24 cellular contexts compared by ENCODE assay signal in the genomic region with DNA sequence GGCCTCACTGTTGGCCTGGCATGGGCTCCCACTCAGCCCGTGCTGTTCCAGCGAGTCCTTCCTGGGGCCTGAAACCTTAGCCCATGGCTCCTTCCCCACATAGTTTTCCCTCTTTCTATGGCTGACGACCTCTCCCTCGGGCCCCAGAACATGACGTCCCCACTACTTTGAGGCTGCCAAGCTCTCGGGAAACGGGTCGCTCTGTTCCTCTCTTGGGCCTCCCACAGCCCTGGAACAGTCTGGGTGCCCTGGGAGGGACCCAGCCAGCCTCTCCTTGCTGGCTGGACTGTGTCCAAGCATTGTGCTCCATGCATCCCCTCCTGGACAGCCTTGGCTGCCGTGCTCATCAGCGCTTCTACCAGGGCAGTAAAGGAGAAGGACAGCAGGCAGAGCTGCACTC.
DNase-seq lines count a peak whose midpoint lies in the region; ATAC-seq and TF ChIP-seq lines count a peak whose summit lies in the region.
"Had no signal": no experiment of that assay in that cellular context is flagged by ENCODE, and none has a peak within 500 bp of the region (broad histone marks: within the 10 kb centered on the region; RNA-seq: fewer than 3 reads in every experiment).

No MANE protein-coding gene starts in this region.

- peaks cover 11% of the 10 kb centered on the region for H3K4me1 ChIP-seq in body of pancreas
- H3K4me1 ChIP-seq: neural progenitor cell had no signal

- no peak overlapping the region for H3K4me3 ChIP-seq in body of pancreas
- H3K4me3 ChIP-seq: neural progenitor cell, SK-N-MC had no signal

- 41 to 90% methylated on average over 10 of the region's 10 CpGs for WGBS in body of pancreas, 2 donors

- intact Hi-C loops in CD14-positive monocyte (cut with micrococcal nuclease) (loop anchor here (5.0 to 10.0 kb wide), 2 partner anchors 762 to 765 kb away; no protein-coding TSS in a partner anchor), body of pancreas (cut with DNase I) (no loop called here), left ventricle myocardium superior (cut with micrococcal nuclease) (loop anchor here (5.0 to 10.0 kb wide), 2 partner anchors 512 to 765 kb away; no protein-coding TSS in a partner anchor)
- intact Hi-C loops in activated naive CD4-positive, alpha-beta T cell treated with anti-CD3 and anti-CD28 coated beads for 36 hours (cut with micrococcal nuclease) = no loop called here

- no peak overlapping the region for H3K27ac ChIP-seq in body of pancreas
- H3K27ac ChIP-seq: neural progenitor cell, SK-N-MC had no signal

- TF ChIP-seq POLR2A in body of pancreas (IDR thresholded peaks at IDR 0.05) = no peak

- H3K36me3 Mint-ChIP-seq in CD14-positive monocyte = no peaks in the 10 kb centered on the region
- H3K36me3 Mint-ChIP-seq in stimulated activated naive B cell treated with anti-CD40 and anti-IgM and Interleukin-4, amounts not matched to agents 10 μg/mL and 1 μg/mL and 100 μg/mL, for 72 hours = peaks cover 0 to 4% of the 10 kb centered on the region in 2 donors
- no peaks in the 10 kb centered on the region for H3K36me3 Mint-ChIP-seq in activated naive CD4-positive, alpha-beta T cell treated with anti-CD3 and anti-CD28 coated beads for 36 hours (ENCODE audit: low read depth)
- H3K36me3 Mint-ChIP-seq: activated CD4-positive, alpha-beta memory T cell treated with anti-CD3 and anti-CD28 coated beads for 36 hours; activated naive CD8-positive, alpha-beta T cell treated with anti-CD3 and anti-CD28 coated beads for 36 hours; memory B cell; neural progenitor cell; type B pancreatic cell had no signal

- H3K4me1 Mint-ChIP-seq in CD14-positive monocyte = peaks cover 13% of the 10 kb centered on the region
- H3K4me1 Mint-ChIP-seq in stimulated activated naive B cell treated with anti-CD40 and anti-IgM and Interleukin-4, amounts not matched to agents 10 μg/mL and 1 μg/mL and 100 μg/mL, for 72 hours = peaks cover 36 to 40% of the 10 kb centered on the region in 2 donors
- H3K4me1 Mint-ChIP-seq in activated naive CD4-positive, alpha-beta T cell treated with anti-CD3 and anti-CD28 coated beads for 36 hours (ENCODE audit: low read depth) = no peaks in the 10 kb centered on the region
- H3K4me1 Mint-ChIP-seq: activated naive CD8-positive, alpha-beta T cell treated with anti-CD3 and anti-CD28 coated beads for 36 hours had no signal

- CTCF ChIA-PET in activated naive CD4-positive, alpha-beta T cell treated with anti-CD3 and anti-CD28 coated beads for 36 hours (lab: Charles Lee) = no interaction called here

- H3K27me3 Mint-ChIP-seq in CD14-positive monocyte (ENCODE audit: low read depth in 3 of 3) = peaks cover 0 to 4% (median 2%) of the 10 kb centered on the region in 3 donors
- H3K27me3 Mint-ChIP-seq in stimulated activated naive B cell treated with anti-CD40 and anti-IgM and Interleukin-4, amounts not matched to agents 10 μg/mL and 1 μg/mL and 100 μg/mL, for 72 hours = peaks cover 7 to 15% of the 10 kb centered on the region in 2 donors
- H3K27me3 Mint-ChIP-seq in activated naive CD4-positive, alpha-beta T cell treated with anti-CD3 and anti-CD28 coated beads for 36 hours (ENCODE audit: low read depth) = peaks cover 10% of the 10 kb centered on the region
- H3K27me3 Mint-ChIP-seq: type B pancreatic cell had no signal

- no peak overlapping the region for H3K4me3 Mint-ChIP-seq in CD14-positive monocyte
- H3K4me3 Mint-ChIP-seq in stimulated activated naive B cell treated with anti-CD40 and anti-IgM and Interleukin-4, amounts not matched to agents 10 μg/mL and 1 μg/mL and 100 μg/mL, for 72 hours = no peak overlapping the region
- H3K4me3 Mint-ChIP-seq in activated naive CD4-positive, alpha-beta T cell treated with anti-CD3 and anti-CD28 coated beads for 36 hours = no peak overlapping the region
- H3K4me3 Mint-ChIP-seq: activated CD4-positive, alpha-beta memory T cell treated with anti-CD3 and anti-CD28 coated beads for 36 hours; activated naive CD8-positive, alpha-beta T cell treated with anti-CD3 and anti-CD28 coated beads for 36 hours; memory B cell; neural progenitor cell; stimulated activated naive CD8-positive, alpha-beta T cell treated with anti-CD3 and anti-CD28 coated beads, Interleukin-15, Interleukin-2, amounts not matched to agents 100 ng/mL and 50 ng/mL, for 24 hours; type B pancreatic cell had no signal

- H3K9me3 ChIP-seq in body of pancreas = no peaks in the 10 kb centered on the region

- TF ChIP-seq CTCF in CD14-positive monocyte (IDR thresholded peaks at IDR 0.05) = no peak
- TF ChIP-seq CTCF in body of pancreas (IDR thresholded peaks at IDR 0.05) = no peak

- H3K36me3 ChIP-seq in body of pancreas (replicated peaks in 1 of 2; ENCODE audit: insufficient read depth in 1 of 2, low read depth in 2 of 2) = no peaks in the 10 kb centered on the region
- H3K36me3 ChIP-seq: neural progenitor cell had no signal

- DNase-seq in CD14-positive monocyte (ENCODE audit: low spot score) = peak; percentile 32
- peak in 3 of 4 donors; percentile 13 to 21 (median 16) for DNase-seq in body of pancreas
- DNase-seq in left ventricle myocardium superior = peak; percentile 76
- no peak for DNase-seq in stimulated activated naive B cell treated with anti-CD40 and anti-IgM and Interleukin-4, amounts not matched to agents 10 μg/mL and 1 μg/mL and 100 μg/mL, for 72 hours
- no peak for DNase-seq in activated naive CD4-positive, alpha-beta T cell treated with anti-CD3 and anti-CD28 coated beads for 36 hours
- DNase-seq: activated CD4-positive, alpha-beta memory T cell treated with anti-CD3 and anti-CD28 coated beads for 36 hours; activated naive CD8-positive, alpha-beta T cell treated with anti-CD3 and anti-CD28 coated beads for 36 hours; COR-L47; effector CD4-positive, alpha-beta T cell; GDM1; HCEC 1CT; NCI-H1105; NCI-H1930; NCI-H526 had no signal

- no peaks in the 10 kb centered on the region for H3K27me3 ChIP-seq in body of pancreas
- H3K27me3 ChIP-seq: neural progenitor cell had no signal

- no peak for ATAC-seq in body of pancreas
- ATAC-seq in left ventricle myocardium superior = peak; percentile 88
- no peak for ATAC-seq in stimulated activated naive B cell treated with anti-CD40 and anti-IgM and Interleukin-4, amounts not matched to agents 10 μg/mL and 1 μg/mL and 100 μg/mL, for 72 hours (replicated peaks)
- ATAC-seq in HG03025 (IDR thresholded peaks at IDR 0.05; ENCODE audit: low FRiP score, unreplicated experiment) = no peak
- no peak for ATAC-seq in GM21723 (IDR thresholded peaks at IDR 0.05; ENCODE audit: unreplicated experiment)
- ATAC-seq in GM18907 (IDR thresholded peaks at IDR 0.05; ENCODE audit: unreplicated experiment) = no peak
- ATAC-seq: activated CD4-positive, CD25-positive, alpha-beta regulatory T cell treated with anti-CD3 and anti-CD28 coated beads, Interleukin-2, amount 50 U/mL, for 24 hours had no signal

- H3K27ac Mint-ChIP-seq in CD14-positive monocyte = no peak overlapping the region
- peak overlapping the region; percentile 38 for H3K27ac Mint-ChIP-seq in stimulated activated naive B cell treated with anti-CD40 and anti-IgM and Interleukin-4, amounts not matched to agents 10 μg/mL and 1 μg/mL and 100 μg/mL, for 72 hours
- no peak overlapping the region for H3K27ac Mint-ChIP-seq in activated naive CD4-positive, alpha-beta T cell treated with anti-CD3 and anti-CD28 coated beads for 36 hours
- H3K27ac Mint-ChIP-seq: activated CD4-positive, alpha-beta memory T cell treated with anti-CD3 and anti-CD28 coated beads for 36 hours; activated naive CD8-positive, alpha-beta T cell treated with anti-CD3 and anti-CD28 coated beads for 36 hours; activated T-helper 2 cell treated with anti-CD3 and anti-CD28 coated beads, Interferon-gamma antibody, Interleukin-2, Interleukin-4, amounts not matched to agents 10 μg/mL and 5 μg/mL and 100 μg/mL, durations not matched to agents 14 hours and 24 hours and 36 hours; memory B cell; neural progenitor cell; stimulated activated naive CD8-positive, alpha-beta T cell treated with anti-CD3 and anti-CD28 coated beads, Interleukin-15, Interleukin-2, amounts not matched to agents 100 ng/mL and 50 ng/mL, for 24 hours; type B pancreatic cell had no signal

- H3K9me3 Mint-ChIP-seq in CD14-positive monocyte = peaks cover 0 to 2% (median 0%) of the 10 kb centered on the region in 7 donors
- no peaks in the 10 kb centered on the region for H3K9me3 Mint-ChIP-seq in stimulated activated naive B cell treated with anti-CD40 and anti-IgM and Interleukin-4, amounts not matched to agents 10 μg/mL and 1 μg/mL and 100 μg/mL, for 72 hours
- H3K9me3 Mint-ChIP-seq in activated naive CD4-positive, alpha-beta T cell treated with anti-CD3 and anti-CD28 coated beads for 36 hours = no peaks in the 10 kb centered on the region
- H3K9me3 Mint-ChIP-seq: activated CD4-positive, alpha-beta memory T cell treated with anti-CD3 and anti-CD28 coated beads for 36 hours; activated naive CD8-positive, alpha-beta T cell treated with anti-CD3 and anti-CD28 coated beads for 36 hours; activated T-helper 2 cell treated with anti-CD3 and anti-CD28 coated beads, Interferon-gamma antibody, Interleukin-2, Interleukin-4, amounts not matched to agents 10 μg/mL and 5 μg/mL and 100 μg/mL, durations not matched to agents 14 hours and 24 hours and 36 hours; memory B cell; neural progenitor cell; stimulated activated naive CD8-positive, alpha-beta T cell treated with anti-CD3 and anti-CD28 coated beads, Interleukin-15, Interleukin-2, amounts not matched to agents 100 ng/mL and 50 ng/mL, for 24 hours had no signal

Comparison
In these comparisons a context has a peak if more than half of its experiments do, and no peak if none do; other contexts are left out.
1. DNase-seq: peak in CD14-positive monocyte (single experiment), body of pancreas (3 of 4) and left ventricle myocardium superior (single experiment); none in stimulated activated naive B cell treated with anti-CD40 and anti-IgM and Interleukin-4, amounts not matched to agents 10 μg/mL and 1 μg/mL and 100 μg/mL, for 72 hours (single experiment) and activated naive CD4-positive, alpha-beta T cell treated with anti-CD3 and anti-CD28 coated beads for 36 hours (single experiment).
2. intact Hi-C loops: an anchor here in CD14-positive monocyte (5.0 to 10.0 kb wide) and left ventricle myocardium superior (5.0 to 10.0 kb wide); none called in body of pancreas and activated naive CD4-positive, alpha-beta T cell treated with anti-CD3 and anti-CD28 coated beads for 36 hours.